18 cellular contexts compared by ENCODE assay signal in the genomic region with DNA sequence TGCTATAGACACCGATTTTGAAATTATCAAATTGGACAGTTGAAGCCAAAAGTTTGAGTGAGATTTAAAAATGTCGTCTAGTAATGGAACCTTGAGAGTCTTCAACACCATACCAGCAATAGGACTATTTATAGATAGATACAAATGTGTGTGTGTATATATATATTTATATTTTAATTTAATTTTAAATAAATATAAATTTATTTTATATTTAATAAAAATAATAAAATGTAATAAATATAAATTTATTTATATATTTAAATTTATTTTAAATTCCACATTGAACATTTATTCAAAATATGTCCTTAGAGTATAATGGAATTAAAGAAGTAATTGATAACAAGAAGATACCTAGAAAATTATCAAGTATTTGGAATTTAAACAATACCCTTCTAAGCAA.
A peak's percentile ranks its signal among the peaks of the same experiment; 100 is the strongest.
DNase-seq lines count a peak whose midpoint lies in the region; FAIRE-seq and TF ChIP-seq lines count a peak whose summit lies in the region.
"Had no signal": no experiment of that assay in that cellular context is flagged by ENCODE, and none has a peak within 500 bp of the region (broad histone marks: within the 10 kb centered on the region; RNA-seq: fewer than 3 reads in every experiment).

No MANE protein-coding gene starts in this region.

- no peaks in the 10 kb centered on the region for H3K4me1 ChIP-seq in kidney (ENCODE audit: control insufficient read depth in 1 of 2, insufficient read depth in 1 of 2, low read depth in 1 of 2, low read length in 2 of 2)
- H3K4me1 ChIP-seq: BLaER1, Caco-2 had no signal

- H3K27ac ChIP-seq in kidney (ENCODE audit: low read depth in 2 of 2, low read length in 2 of 2) (no peak overlapping the region), substantia nigra (ENCODE audit: low read depth, low read length, poor library complexity, severe bottlenecking) (no peak overlapping the region)
- H3K27ac ChIP-seq: BLaER1, C4-2B had no signal

- H3K4me3 ChIP-seq in kidney (ENCODE audit: low read length in 2 of 2): no peak overlapping the region
- H3K4me3 ChIP-seq: BLaER1, GM23338 had no signal

- H3K9me3 ChIP-seq in kidney (ENCODE audit: control insufficient read depth in 1 of 2, low read length in 2 of 2): no peaks in the 10 kb centered on the region
- H3K9me3 ChIP-seq: BLaER1, Caco-2 had no signal

- intact Hi-C loops in kidney (cut with DNase I): no loop called here

- DNase-seq in RCC 7860 (ENCODE audit: low spot score) (no peak), kidney (no peak), substantia nigra (lab: John Stamatoyannopoulos, UW) (no peak), SIG-M5 treated with dmso at 0.1 percent for 504 hours (lab: John Stamatoyannopoulos, UW; ENCODE audit: unreplicated experiment) (no peak), DMS79 treated with DMSO at 0.1 percent for 48 hours (lab: John Stamatoyannopoulos, UW) (no peak)
- no peak for DNase-seq in activated naive CD4-positive, alpha-beta T cell (lab: John Stamatoyannopoulos, UW)
- DNase-seq: Caco-2; CD4-positive, CD25-positive, alpha-beta regulatory T cell; CD8-positive, alpha-beta T cell; DMS153; EL; GF-D8; H9 had no signal

- FAIRE-seq in RCC 7860 (lab: Jason Lieb, UNC) (peak; percentile 52), colon (lab: Jason Lieb, UNC) (peak; percentile 93), kidney (lab: Jason Lieb, UNC) (peak; percentile 92)
- FAIRE-seq: GM12891 had no signal

- no peak for TF ChIP-seq CTCF in kidney (IDR thresholded peaks at IDR 0.05; ENCODE audit: borderline replicate concordance, extremely low read depth, insufficient read depth)

- H3K36me3 ChIP-seq in kidney (ENCODE audit: control insufficient read depth in 1 of 2, insufficient read depth in 2 of 2, low read length in 2 of 2): no peaks in the 10 kb centered on the region
- H3K36me3 ChIP-seq: BLaER1 had no signal

- H3K9ac ChIP-seq in kidney (ENCODE audit: low read length in 2 of 2): no peak overlapping the region
- H3K9ac ChIP-seq: BLaER1 had no signal
